In genomic region chr11:85694385-85694980, GRCh38 we compare ENCODE assay signal across 9 cellular contexts. TPM values are rescaled to one million over a fixed set of nuclear protein-coding genes. Genes with fewer than 3 reads are reported as not detected.
A peak's percentile ranks its signal among the peaks of the same experiment; 100 is the strongest.
DNase-seq lines count a peak whose midpoint lies in the region; ATAC-seq, FAIRE-seq and TF ChIP-seq lines count a peak whose summit lies in the region.
"Had no signal": no experiment of that assay in that cellular context is flagged by ENCODE, and none has a peak within 500 bp of the region (broad histone marks: within the 10 kb centered on the region; RNA-seq: fewer than 3 reads in every experiment).

No MANE protein-coding gene starts in this region.

- H3K36me3 ChIP-seq in cardiac muscle cell (no peaks in the 10 kb centered on the region), kidney (ENCODE audit: control insufficient read depth in 1 of 2, insufficient read depth in 2 of 2, low read length in 2 of 2) (peaks cover 0 to 7% of the 10 kb centered on the region in 2 donors)

- FAIRE-seq in kidney (lab: Jason Lieb, UNC): peak; percentile 88

- H3K4me1 ChIP-seq in cardiac muscle cell (ENCODE audit: low read depth) (no peaks in the 10 kb centered on the region), kidney (ENCODE audit: control insufficient read depth in 1 of 2, insufficient read depth in 1 of 2, low read depth in 1 of 2, low read length in 2 of 2) (no peaks in the 10 kb centered on the region)

- H3K9me3 ChIP-seq in cardiac muscle cell (ENCODE audit: low read depth): no peaks in the 10 kb centered on the region
- no peaks in the 10 kb centered on the region for H3K9me3 ChIP-seq in kidney (ENCODE audit: control insufficient read depth in 1 of 2, low read length in 2 of 2)

- H3K27me3 Mint-ChIP-seq in activated T-helper 2 cell treated with anti-CD3 and anti-CD28 coated beads, Interferon-gamma antibody, Interleukin-2, Interleukin-4, amounts not matched to agents 10 μg/mL and 5 μg/mL and 100 μg/mL, durations not matched to agents 14 hours and 24 hours and 36 hours (ENCODE audit: low read depth): peaks cover 7% of the 10 kb centered on the region
- H3K27me3 Mint-ChIP-seq: activated naive CD4-positive, alpha-beta T cell treated with anti-CD3 and anti-CD28 coated beads, Interleukin-2, amount 50 U/mL, for 24 hours had no signal

- peak; percentile 24 to 70 for DNase-seq in cardiac muscle cell (ENCODE audit: low read depth in 1 of 2, low spot score in 1 of 2)
- DNase-seq in Right ventricle myocardium superior: no peak
- peak; percentile 75 for DNase-seq in amniotic epithelial cell (ENCODE audit: low read depth)
- DNase-seq in kidney: no peak
- no peak for DNase-seq in activated T-helper 2 cell treated with anti-CD3 and anti-CD28 coated beads, Interferon-gamma antibody, Interleukin-2, Interleukin-4, amounts not matched to agents 10 μg/mL and 5 μg/mL and 100 μg/mL, durations not matched to agents 14 hours and 24 hours and 36 hours (ENCODE audit: low spot score)

- H3K27ac Mint-ChIP-seq in activated T-helper 2 cell treated with anti-CD3 and anti-CD28 coated beads, Interferon-gamma antibody, Interleukin-2, Interleukin-4, amounts not matched to agents 10 μg/mL and 5 μg/mL and 100 μg/mL, durations not matched to agents 14 hours and 24 hours and 36 hours: no peak overlapping the region
- H3K27ac Mint-ChIP-seq: activated naive CD4-positive, alpha-beta T cell treated with anti-CD3 and anti-CD28 coated beads, Interleukin-2, amount 50 U/mL, for 24 hours had no signal

- TF ChIP-seq CTCF in cardiac muscle cell (IDR thresholded peaks at IDR 0.05; ENCODE audit: low read depth, low read length) (peak; percentile 63), kidney (IDR thresholded peaks at IDR 0.05; ENCODE audit: borderline replicate concordance, extremely low read depth, insufficient read depth) (peak; percentile 64)

- no peak overlapping the region for H3K27ac ChIP-seq in cardiac muscle cell
- H3K27ac ChIP-seq in kidney (ENCODE audit: low read depth in 2 of 2, low read length in 2 of 2): no peak overlapping the region

- no peak overlapping the region for H3K9ac ChIP-seq in kidney (ENCODE audit: low read length in 2 of 2)

- TF ChIP-seq EP300 in Ishikawa (IDR thresholded peaks at IDR 0.05; ENCODE audit: borderline replicate concordance): no peak

- H3K36me3 Mint-ChIP-seq in activated T-helper 2 cell treated with anti-CD3 and anti-CD28 coated beads, Interferon-gamma antibody, Interleukin-2, Interleukin-4, amounts not matched to agents 10 μg/mL and 5 μg/mL and 100 μg/mL, durations not matched to agents 14 hours and 24 hours and 36 hours (ENCODE audit: low read depth): peaks cover 39% of the 10 kb centered on the region

- peak; percentile 77 for TF ChIP-seq RAD21 in Ishikawa (IDR thresholded peaks at IDR 0.05; ENCODE audit: low read depth)

- intact Hi-C loops in Right ventricle myocardium superior (cut with DNase I) (loop anchor here (10.0 kb wide), 1 partner anchor 120 kb away; the partner anchor contains the start of gene SYTL2), kidney (cut with DNase I) (no loop called here)
- intact Hi-C loops in activated T-helper 2 cell treated with anti-CD3 and anti-CD28 coated beads, Interferon-gamma antibody, Interleukin-2, Interleukin-4, amounts not matched to agents 10 μg/mL and 5 μg/mL and 100 μg/mL, durations not matched to agents 14 hours and 24 hours and 36 hours (cut with micrococcal nuclease): loop anchor here (1.0 kb wide), 2 partner anchors 133 to 160 kb away; no protein-coding TSS in a partner anchor

- H3K27me3 ChIP-seq in cardiac muscle cell: no peaks in the 10 kb centered on the region

- ATAC-seq in Right ventricle myocardium superior (ENCODE audit: poor library complexity) (no peak), HG03097 (IDR thresholded peaks at IDR 0.05; ENCODE audit: low FRiP score, unreplicated experiment) (no peak), HG03039 (IDR thresholded peaks at IDR 0.05; ENCODE audit: unreplicated experiment) (no peak)

- no peak overlapping the region for H3K4me3 Mint-ChIP-seq in activated T-helper 2 cell treated with anti-CD3 and anti-CD28 coated beads, Interferon-gamma antibody, Interleukin-2, Interleukin-4, amounts not matched to agents 10 μg/mL and 5 μg/mL and 100 μg/mL, durations not matched to agents 14 hours and 24 hours and 36 hours (ENCODE audit: low read depth)
- H3K4me3 Mint-ChIP-seq: activated naive CD4-positive, alpha-beta T cell treated with anti-CD3 and anti-CD28 coated beads, Interleukin-2, amount 50 U/mL, for 24 hours had no signal

- no peaks in the 10 kb centered on the region for H3K9me3 Mint-ChIP-seq in activated T-helper 2 cell treated with anti-CD3 and anti-CD28 coated beads, Interferon-gamma antibody, Interleukin-2, Interleukin-4, amounts not matched to agents 10 μg/mL and 5 μg/mL and 100 μg/mL, durations not matched to agents 14 hours and 24 hours and 36 hours
- H3K9me3 Mint-ChIP-seq: activated naive CD4-positive, alpha-beta T cell treated with anti-CD3 and anti-CD28 coated beads, Interleukin-2, amount 50 U/mL, for 24 hours had no signal

- H3K4me1 Mint-ChIP-seq in activated T-helper 2 cell treated with anti-CD3 and anti-CD28 coated beads, Interferon-gamma antibody, Interleukin-2, Interleukin-4, amounts not matched to agents 10 μg/mL and 5 μg/mL and 100 μg/mL, durations not matched to agents 14 hours and 24 hours and 36 hours (ENCODE audit: low read depth): peaks cover 43% of the 10 kb centered on the region

- no peak overlapping the region for H3K4me3 ChIP-seq in cardiac muscle cell
- H3K4me3 ChIP-seq in kidney (ENCODE audit: low read length in 2 of 2): no peak overlapping the region

TF ChIP-seq in Ishikawa, 13 proteins besides CTCF, POLR2A, EP300 and RAD21 (continues in another document):
- no peak for TF ChIP-seq TEAD4 (IDR thresholded peaks at IDR 0.05)
- TF ChIP-seq MAX (IDR thresholded peaks at IDR 0.05): no peak
- no peak for TF ChIP-seq USF1 (IDR thresholded peaks at IDR 0.05)
- TF ChIP-seq TCF12 (IDR thresholded peaks at IDR 0.05; ENCODE audit: low read depth): no peak
- no peak for TF ChIP-seq CEBPB (IDR thresholded peaks at IDR 0.05)
- TF ChIP-seq EGR1 (IDR thresholded peaks at IDR 0.05): no peak
- no peak for TF ChIP-seq CREB1 (IDR thresholded peaks at IDR 0.05; ENCODE audit: low read depth)
- TF ChIP-seq REST (IDR thresholded peaks at IDR 0.05; ENCODE audit: low read depth): no peak
- no peak for TF ChIP-seq ZBTB7A (IDR thresholded peaks at IDR 0.05; ENCODE audit: low read depth)

RNA-seq across cellular contexts. Expression of gene CCDC89, which starts 8.5 kb away (rescaled TPM):
- 0.21 and 0.45 TPM in 2 replicates for total RNA-seq in cardiac muscle cell
- 1.1 TPM in 1 of 2 replicates, not detected in the other for polyA plus RNA-seq in cardiac muscle cell
- 0.97 TPM for total RNA-seq in Right ventricle myocardium superior
- total RNA-seq in kidney: 3.7 TPM
- polyA plus RNA-seq in kidney (ENCODE audit: insufficient read depth, low read depth, low replicate concordance): 2.7 TPM
- not detected in 2 replicates for total RNA-seq in activated T-helper 2 cell treated with anti-CD3 and anti-CD28 coated beads, Interferon-gamma antibody, Interleukin-2, Interleukin-4, amounts not matched to agents 10 μg/mL and 5 μg/mL and 100 μg/mL, durations not matched to agents 14 hours and 24 hours and 36 hours

RNA-seq across cellular contexts. Expression of gene CREBZF, which starts 29.6 kb away (rescaled TPM):
- total RNA-seq in cardiac muscle cell (66.7 and 109 TPM in 2 replicates), Right ventricle myocardium superior (11.2 TPM), kidney (44.7 TPM)
- polyA plus RNA-seq in cardiac muscle cell (61.7 and 74.3 TPM in 2 replicates), kidney (ENCODE audit: insufficient read depth, low read depth, low replicate concordance) (15.2 TPM)
- total RNA-seq in activated T-helper 2 cell treated with anti-CD3 and anti-CD28 coated beads, Interferon-gamma antibody, Interleukin-2, Interleukin-4, amounts not matched to agents 10 μg/mL and 5 μg/mL and 100 μg/mL, durations not matched to agents 14 hours and 24 hours and 36 hours: 47.8 and 49.7 TPM in 2 replicates

RNA-seq across cellular contexts. Expression of gene TMEM126A, which starts 46.7 kb away (rescaled TPM):
- total RNA-seq in cardiac muscle cell (12.9 and 13.1 TPM in 2 replicates), Right ventricle myocardium superior (76.1 TPM), kidney (20.3 TPM)
- polyA plus RNA-seq in cardiac muscle cell (39.9 and 42.9 TPM in 2 replicates), kidney (ENCODE audit: insufficient read depth, low read depth, low replicate concordance) (63.8 TPM)
- total RNA-seq in activated T-helper 2 cell treated with anti-CD3 and anti-CD28 coated beads, Interferon-gamma antibody, Interleukin-2, Interleukin-4, amounts not matched to agents 10 μg/mL and 5 μg/mL and 100 μg/mL, durations not matched to agents 14 hours and 24 hours and 36 hours: 48.9 and 49.3 TPM in 2 replicates

Comparison
In these comparisons a context has a peak if more than half of its experiments do, and no peak if none do; other contexts are left out.
1. DNase-seq: peak in cardiac muscle cell (2 of 2) and amniotic epithelial cell (single experiment); none in Right ventricle myocardium superior (single experiment), kidney (single experiment) and activated T-helper 2 cell treated with anti-CD3 and anti-CD28 coated beads, Interferon-gamma antibody, Interleukin-2, Interleukin-4, amounts not matched to agents 10 μg/mL and 5 μg/mL and 100 μg/mL, durations not matched to agents 14 hours and 24 hours and 36 hours (single experiment).